ENCODE assay signal across 14 cellular contexts in the genomic region with DNA sequence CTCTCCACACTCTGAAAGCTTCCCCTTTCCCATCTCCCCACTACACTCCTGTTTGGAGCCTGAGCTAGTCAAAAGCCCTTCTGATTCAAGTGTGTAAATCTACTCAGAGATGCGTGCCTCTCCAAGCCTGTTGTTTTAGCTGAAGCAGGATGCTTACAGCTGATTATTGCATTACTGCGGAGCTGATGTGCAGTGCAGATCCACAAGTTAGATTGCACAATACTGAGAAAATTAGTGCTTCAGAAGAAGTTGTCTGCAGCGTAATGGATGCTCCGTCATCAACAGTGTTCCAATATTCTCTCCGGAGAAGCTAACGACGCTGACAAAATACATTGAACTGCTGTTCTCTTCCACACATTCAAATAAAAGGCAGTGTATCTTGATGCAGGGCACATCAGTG.
DNase-seq lines count a peak whose midpoint lies in the region; ATAC-seq lines count a peak whose summit lies in the region.
"Had no signal": no experiment of that assay in that cellular context is flagged by ENCODE, and none has a peak within 500 bp of the region (broad histone marks: within the 10 kb centered on the region; RNA-seq: fewer than 3 reads in every experiment).

No MANE protein-coding gene starts in this region.

- DNase-seq in DMS79 treated with DMSO at 0.1 percent for 48 hours (lab: John Stamatoyannopoulos, UW) (peak; percentile 83), NCI-H187 (lab: John Stamatoyannopoulos, UW) (peak; percentile 21 to 30), NCI-H345 treated with DMSO at 0.1 percent for 48 hours (lab: John Stamatoyannopoulos, UW; ENCODE audit: unreplicated experiment) (peak; percentile 0), globus pallidus (ENCODE audit: low spot score) (peak; percentile 6), Ammon's horn (ENCODE audit: low spot score) (no peak)
- DNase-seq: Caco-2, NCI-H1048, NCI-H446, Peyer's patch, Right ventricle myocardium superior had no signal

- ATAC-seq in HG03095 (IDR thresholded peaks at IDR 0.05; ENCODE audit: unreplicated experiment): no peak
- ATAC-seq in HG02870 (IDR thresholded peaks at IDR 0.05; ENCODE audit: unreplicated experiment): no peak
- ATAC-seq: GM12878, HCT116 had no signal
